8 cellular contexts compared by ENCODE assay signal in genomic region chr18:9913526-9914333, GRCh38. TPM values are rescaled to one million over a fixed set of nuclear protein-coding genes. Genes with fewer than 3 reads are reported as not detected.
DNase-seq lines count a peak whose midpoint lies in the region; ATAC-seq and TF ChIP-seq lines count a peak whose summit lies in the region.

Gene VAPA (plus strand): TSS chr18:9914016. CDS start chr18:9914257, 241 bp downstream.

- H4K91ac ChIP-seq in H9 (ENCODE audit: insufficient read length, low read depth, low read length) = no peak within 1 kb of the TSS

- H3K4me2 ChIP-seq in H9 (ENCODE audit: insufficient read depth, insufficient read length, low read length) = peak within 1 kb of the TSS; percentile 86

- H3K9me3 ChIP-seq in ES-I3 (ENCODE audit: control insufficient read depth, insufficient read depth, low read length) = no peaks in the 10 kb centered on the region
- H3K9me3 ChIP-seq in H9 (ENCODE audit: control insufficient read depth, low read depth, low read length) = no peaks in the 10 kb centered on the region

- H2AFZ ChIP-seq in H9 (ENCODE audit: low read length) = no peak within 1 kb of the TSS

- H3K79me2 ChIP-seq in H9 (ENCODE audit: insufficient read depth, low read length) = peaks cover 32% of the 10 kb centered on the region; the same call in 1 of the 2 replicates

- no peak within 1 kb of the TSS for H3K56ac ChIP-seq in H9 (ENCODE audit: insufficient read length, low read depth, low read length)

- no peaks in the 10 kb centered on the region for H4K20me1 ChIP-seq in H9 (ENCODE audit: control insufficient read depth, insufficient read depth, insufficient read length)

- ATAC-seq in natural killer cell = peak; percentile 83 to 94 (median 84)

- H3K4me1 ChIP-seq in ES-I3 (ENCODE audit: insufficient read depth, low read length) = peaks cover 15% of the 10 kb centered on the region; the same call in 1 of the 2 replicates
- no peaks in the 10 kb centered on the region; the same call in 1 of the 2 replicates for H3K4me1 ChIP-seq in H9 (ENCODE audit: insufficient read depth, low read length)

- H3K4me1 Mint-ChIP-seq in H9 (peaks cover 25 to 27% of the 10 kb centered on the region in 2 experiments), natural killer cell (peaks cover 26 to 27% of the 10 kb centered on the region in 2 donors)

- H3K27me3 Mint-ChIP-seq in H9 (ENCODE audit: low read depth) (no peaks in the 10 kb centered on the region; the same call in 1 of the 2 replicates), natural killer cell (ENCODE audit: low read depth in 2 of 2) (peaks cover 7 to 20% of the 10 kb centered on the region in 2 donors)

- H3K79me1 ChIP-seq in H9 (ENCODE audit: insufficient read depth, low read depth, low read length, poor library complexity, severe bottlenecking) = no peaks in the 10 kb centered on the region

- peak within 1 kb of the TSS; percentile 99 for H3K14ac ChIP-seq in H9 (ENCODE audit: insufficient read depth, low read length)

- H3K36me3 Mint-ChIP-seq in H9 (ENCODE audit: insufficient read depth in 1 of 3, low read depth in 3 of 3) = no peaks in the 10 kb centered on the region
- no peaks in the 10 kb centered on the region for H3K36me3 Mint-ChIP-seq in natural killer cell

- no CpG with 5 or more reads among the region's 87 CpGs for WGBS in H9 (ENCODE audit: extremely low coverage, insufficient read length, low lambda C conversion rate)

- no peak within 1 kb of the TSS for H3K23ac ChIP-seq in H9 (ENCODE audit: insufficient read length, low read depth, low read length)

- no peak within 1 kb of the TSS for H4K5ac ChIP-seq in H9 (ENCODE audit: insufficient read length, low read depth, low read length)

- no peak within 1 kb of the TSS for H3K4ac ChIP-seq in H9 (ENCODE audit: low read depth, low read length)

- intact Hi-C loops in natural killer cell (cut with micrococcal nuclease) = loop anchor here (5.0 to 10.0 kb wide), 6 partner anchors 299 to 1994 kb away; partner anchors contain the start of genes MPPE1, NAPG, NDUFV2 and PPP4R1

- no peak within 1 kb of the TSS for H4K8ac ChIP-seq in H9 (replicated peaks; ENCODE audit: insufficient read length, low read depth, low read length)

- H3K9ac ChIP-seq in ES-I3 (ENCODE audit: low read depth, low read length) = peak within 1 kb of the TSS; percentile 74
- peak within 1 kb of the TSS; percentile 89 for H3K9ac ChIP-seq in H9 (ENCODE audit: extremely low read depth, insufficient read length, low read length)

- H2BK20ac ChIP-seq in H9 (ENCODE audit: low read depth, low read length, poor library complexity, severe bottlenecking) = no peak within 1 kb of the TSS

- no peak within 1 kb of the TSS for H2BK15ac ChIP-seq in H9 (ENCODE audit: low read depth, low read length)

- DNase-seq in H9 = peak; percentile 95
- DNase-seq in M059J (ENCODE audit: low read depth) = peak; percentile 94
- peak; percentile 93 for DNase-seq in activated T-helper 9 cell treated with anti-CD3 and anti-CD28 coated beads, Interleukin-2, amount 50 U/mL, for 16 hours (ENCODE audit: low read depth)
- DNase-seq in fibroblast of peridontal ligament (ENCODE audit: extremely low read depth) = peak; percentile 93
- peak; percentile 92 for DNase-seq in natural killer cell
- DNase-seq in stimulated activated naive CD4-positive, alpha-beta T cell (lab: John Stamatoyannopoulos, UW) = peak; percentile 86 to 100 (median 98)

- peak within 1 kb of the TSS; percentile 3 for H2BK5ac ChIP-seq in H9 (ENCODE audit: insufficient read length, low read length)

- peak within 1 kb of the TSS; percentile 76 for H3K18ac ChIP-seq in H9 (ENCODE audit: insufficient read length, low read depth, low read length)

- H3K27ac Mint-ChIP-seq in H9 (peak within 1 kb of the TSS; percentile 24 to 86 (median 86); a peak in 6 of 7 replicates), natural killer cell (peak within 1 kb of the TSS; percentile 91)

- no peak for TF ChIP-seq CTCF in H9 (conservative IDR thresholded peaks at IDR 0.05)
- no peak for TF ChIP-seq CTCF in natural killer cell (IDR thresholded peaks at IDR 0.05)

- H3K27ac ChIP-seq in H9 (ENCODE audit: insufficient read length, low read depth, low read length) = no peak within 1 kb of the TSS

- H3K27me3 ChIP-seq in H9 (ENCODE audit: insufficient read depth, low read length) = no peaks in the 10 kb centered on the region

- H3K9me3 Mint-ChIP-seq in H9 (0 out of 5 replicates have a peak, but pooled peaks cover 0 to 3% of the 10 kb centered on the region in 2 experiments), natural killer cell (no peaks in the 10 kb centered on the region)

- peak within 1 kb of the TSS; percentile 12 for H2BK12ac ChIP-seq in H9 (ENCODE audit: insufficient read length, low read depth, low read length)

- H3K23me2 ChIP-seq in H9 (ENCODE audit: insufficient read length, low read depth, low read length, poor library complexity, severe bottlenecking) = peaks cover 4% of the 10 kb centered on the region

- H2BK120ac ChIP-seq in H9 (ENCODE audit: low read depth, low read length, poor library complexity, severe bottlenecking) = no peak within 1 kb of the TSS

- peak; percentile 91 for TF ChIP-seq POLR2A in Raji (IDR thresholded peaks at IDR 0.05; ENCODE audit: insufficient read depth, low read depth, low read length)

- H3T11ph ChIP-seq in H9 (ENCODE audit: low read length) = no peak within 1 kb of the TSS

- H3K4me3 Mint-ChIP-seq in H9 = peak within 1 kb of the TSS; percentile 88 to 92
- peak within 1 kb of the TSS; percentile 90 for H3K4me3 Mint-ChIP-seq in natural killer cell

- no peaks in the 10 kb centered on the region for H3K36me3 ChIP-seq in ES-I3 (ENCODE audit: insufficient read depth, low read length)

- H2AK5ac ChIP-seq in H9 (ENCODE audit: insufficient read length, low read length) = no peak within 1 kb of the TSS

RNA-seq across cellular contexts. Expression of gene VAPA, which starts in this region (rescaled TPM):
- total RNA-seq in H9 (2021) (126 and 141 TPM in 2 replicates), natural killer cell (100 to 1,000 TPM; 175 to 186 (median 182) TPM)
- 364 and 425 TPM in 2 replicates for total RNA-seq in M059J (2014; rRNA removed; shearing (Covaris generic))
